ENCODE assay signal across 8 cellular contexts in genomic region chr22:41940853-41941765, GRCh38. TPM values are rescaled to one million over a fixed set of nuclear protein-coding genes. Genes with fewer than 3 reads are reported as not detected.
DNase-seq lines count a peak whose midpoint lies in the region; ATAC-seq and TF ChIP-seq lines count a peak whose summit lies in the region.

No MANE protein-coding gene starts in this region.

- DNase-seq in A673 (ENCODE audit: low spot score), result peak; percentile 87
- peak in 59 of 76 experiments; percentile 10 to 74 (median 49) for DNase-seq in HUDEP-2 (lab: John Stamatoyannopoulos, UW; ENCODE audit: unreplicated experiment in 76 of 76)
- DNase-seq in RPMI8226, result peak; percentile 74
- peak; percentile 75 for DNase-seq in activated T-helper 9 cell treated with anti-CD3 and anti-CD28 coated beads, Interleukin-2, amount 50 U/mL, for 16 hours (ENCODE audit: low read depth)
- peak; percentile 94 for DNase-seq in fibroblast of villous mesenchyme (ENCODE audit: low read depth)
- DNase-seq in nucleus accumbens (lab: John Stamatoyannopoulos, UW), result peak in 55 of 56 donors; percentile 26 to 93 (median 73)
- peak; percentile 96 for DNase-seq in stromal cell of bone marrow (ENCODE audit: low read depth)

- intact Hi-C loops in A673 (cut with micrococcal nuclease; ENCODE audit: unreplicated experiment), result loop anchor here (1.0 to 2.0 kb wide), 3 partner anchors 119 to 244 kb away; no protein-coding TSS in a partner anchor

- peaks cover 74% of the 10 kb centered on the region for H3K36me3 ChIP-seq in A673 (ENCODE audit: insufficient read depth, low read length, poor library complexity, severe bottlenecking)

- H3K27ac ChIP-seq in A673 (ENCODE audit: low read depth, low read length, poor library complexity, severe bottlenecking), result peak overlapping the region; percentile 57

- no peaks in the 10 kb centered on the region for H3K9me3 ChIP-seq in A673 (ENCODE audit: low read depth, low read length, poor library complexity, severe bottlenecking)

- TF ChIP-seq CTCF in A673 (conservative IDR thresholded peaks at IDR 0.05; ENCODE audit: low read depth, low read length), result peak; percentile 85
- peak; percentile 93 for TF ChIP-seq CTCF in fibroblast of villous mesenchyme (IDR thresholded peaks at IDR 0.05; ENCODE audit: insufficient read depth, low read depth, low read length)

- CTCF ChIA-PET in A673 (lab: Charles Lee), result interaction anchor here (0.6 to 2.0 kb wide), 5 partner anchors 15 to 531 kb away, joined by 4 to 32 read pairs (median 7); no protein-coding TSS in a partner anchor

- POLR2A ChIA-PET in A673 (lab: Charles Lee; ENCODE audit: low non-redundant PET), result interaction anchor here (0.5 to 1.3 kb wide), 3 partner anchors 140 to 375 kb away, joined by 3 to 7 read pairs (median 4); partner anchors contain the start of gene CCDC134

- ATAC-seq in GM18517 (IDR thresholded peaks at IDR 0.05; ENCODE audit: unreplicated experiment), result peak; percentile 32

- H3K27me3 ChIP-seq in A673 (replicated peaks; ENCODE audit: insufficient read depth, low read depth, low read length, poor library complexity), result no peaks in the 10 kb centered on the region

- no TSS peak for BruUV-seq in A673 (replicated peaks; lab: Mats Ljungman, UMichigan)

- no peak overlapping the region for H3K4me3 ChIP-seq in A673 (ENCODE audit: low read depth, low read length, poor library complexity, severe bottlenecking)
- no peak overlapping the region for H3K4me3 ChIP-seq in fibroblast of villous mesenchyme (ENCODE audit: low read depth, low read length)

- H3K4me1 ChIP-seq in A673 (ENCODE audit: insufficient read depth, low read length, poor library complexity, severe bottlenecking), result peaks cover 5% of the 10 kb centered on the region

RNA-seq across cellular contexts. Expression of gene CENPM, which starts 5.8 kb away (rescaled TPM):
- 62.1 and 67.2 TPM in 2 replicates for total RNA-seq in A673 (2021)
- total RNA-seq in fibroblast of villous mesenchyme, result 14.2 and 21.6 TPM in 2 replicates

RNA-seq across cellular contexts. Expression of gene TNFRSF13C, which starts 14.5 kb away (rescaled TPM):
- total RNA-seq in A673 (2021) (6.6 and 8.0 TPM in 2 replicates), fibroblast of villous mesenchyme (under 0.01 TPM in 2 replicates)

RNA-seq across cellular contexts. Expression of gene SHISA8, which starts 26.2 kb away (rescaled TPM):
- total RNA-seq in A673 (2021) (1.4 and 1.8 TPM in 2 replicates), fibroblast of villous mesenchyme (not detected in 2 replicates)

RNA-seq across cellular contexts. Expression of gene SEPTIN3, which starts 28.1 kb away (rescaled TPM):
- total RNA-seq in A673 (2021) (3.6 and 4.6 TPM in 2 replicates), fibroblast of villous mesenchyme (under 0.01 TPM in 2 replicates)
